In the genomic region with DNA sequence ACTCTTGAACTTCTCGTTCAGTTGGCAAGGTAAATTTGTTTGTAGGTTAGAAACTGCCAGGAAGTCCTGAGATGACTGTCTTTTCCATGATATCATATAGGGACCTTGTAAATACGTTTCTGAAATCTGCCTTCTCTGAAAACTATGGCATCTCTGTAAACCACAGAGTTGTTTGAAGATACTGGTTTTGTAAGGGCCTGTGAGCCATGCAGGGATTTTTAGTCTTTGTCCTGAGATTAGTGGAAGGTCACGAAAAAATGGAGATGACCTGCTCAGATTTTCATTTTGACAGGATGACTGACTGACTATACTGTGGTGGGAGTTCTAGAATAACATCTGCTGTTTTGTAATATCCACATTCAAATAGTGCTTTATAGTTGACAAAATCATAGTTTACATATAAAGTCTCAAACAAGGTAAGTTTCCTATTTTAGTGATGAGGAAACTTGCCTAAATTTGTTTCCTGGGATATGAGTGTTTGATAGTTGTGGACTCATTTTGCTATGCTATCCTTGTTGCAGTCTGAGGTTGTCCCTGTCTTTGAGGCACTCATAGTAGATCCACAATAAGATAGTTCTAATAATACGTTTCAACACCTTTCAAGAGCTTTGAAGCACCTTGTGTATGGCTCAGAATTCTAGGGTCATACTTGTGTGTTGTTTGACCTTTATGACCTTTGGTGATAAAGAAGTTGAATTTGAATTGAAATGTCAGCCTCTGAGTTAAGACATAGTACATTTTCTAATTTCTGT, we compare ENCODE assay signal across 8 cellular contexts. TPM values are rescaled to one million over a fixed set of nuclear protein-coding genes. Genes with fewer than 3 reads are reported as not detected.
A peak's percentile ranks its signal among the peaks of the same experiment; 100 is the strongest.
DNase-seq lines count a peak whose midpoint lies in the region; ATAC-seq lines count a peak whose summit lies in the region.
"Not testable (repeated sequence)": the region's sequence is repeated elsewhere in the genome, so short reads cannot be mapped to it uniquely, and the experiment has no call there.
"Had no signal": no experiment of that assay in that cellular context is flagged by ENCODE, and none has a peak within 500 bp of the region (broad histone marks: within the 10 kb centered on the region; RNA-seq: fewer than 3 reads in every experiment).

No MANE protein-coding gene starts in this region.

- not testable (repeated sequence) for H3K27me3 ChIP-seq in naive thymus-derived CD4-positive, alpha-beta T cell (ENCODE audit: control insufficient read depth in 2 of 2, insufficient read depth in 2 of 2, low read length in 2 of 2)

- CTCF ChIA-PET in T-cell (lab: Charles Lee); activated CD8-positive, alpha-beta memory T cell treated with anti-CD3 and anti-CD28 coated beads, Interleukin-2, amount 10 ng/mL, durations not matched to agents 7 days and 5 days (lab: Charles Lee); naive thymus-derived CD4-positive, alpha-beta T cell (lab: Charles Lee): not testable (repeated sequence)

- H3K36me3 ChIP-seq in naive thymus-derived CD4-positive, alpha-beta T cell (ENCODE audit: control insufficient read depth in 2 of 3, insufficient read depth in 3 of 3, low read length in 3 of 3): not testable (repeated sequence)

- DNase-seq in T-cell; activated CD4-positive, alpha-beta T cell treated with anti-CD3 and anti-CD28 coated beads, Interleukin-2, amount 10 ng/mL, durations not matched to agents 24 days and 14 days; activated CD8-positive, alpha-beta memory T cell treated with anti-CD3 and anti-CD28 coated beads, Interleukin-2, amount 10 ng/mL, durations not matched to agents 7 days and 5 days; activated T-helper 2 cell treated with anti-CD3 and anti-CD28 coated beads, Interferon-gamma antibody, Interleukin-2, Interleukin-4, amounts not matched to agents 10 μg/mL and 5 μg/mL and 100 μg/mL, durations not matched to agents 14 hours and 24 hours and 36 hours (ENCODE audit: low spot score); activated naive CD8-positive, alpha-beta T cell treated with anti-CD3 and anti-CD28 coated beads for 36 hours; naive thymus-derived CD4-positive, alpha-beta T cell: not testable (repeated sequence)

- peak overlapping the region in 1 of 2 donors; percentile 83 for H3K27ac Mint-ChIP-seq in T-cell
- peak overlapping the region; percentile 91 for H3K27ac Mint-ChIP-seq in activated CD4-positive, alpha-beta T cell treated with anti-CD3 and anti-CD28 coated beads, Interleukin-2, amount 10 ng/mL, durations not matched to agents 24 days and 14 days
- peak overlapping the region; percentile 59 for H3K27ac Mint-ChIP-seq in activated CD8-positive, alpha-beta memory T cell treated with anti-CD3 and anti-CD28 coated beads, Interleukin-2, amount 10 ng/mL, durations not matched to agents 7 days and 5 days
- peak overlapping the region; percentile 86 for H3K27ac Mint-ChIP-seq in activated T-helper 2 cell treated with anti-CD3 and anti-CD28 coated beads, Interferon-gamma antibody, Interleukin-2, Interleukin-4, amounts not matched to agents 10 μg/mL and 5 μg/mL and 100 μg/mL, durations not matched to agents 14 hours and 24 hours and 36 hours
- peak overlapping the region; percentile 89 for H3K27ac Mint-ChIP-seq in activated naive CD8-positive, alpha-beta T cell treated with anti-CD3 and anti-CD28 coated beads for 36 hours
- H3K27ac Mint-ChIP-seq in naive thymus-derived CD4-positive, alpha-beta T cell: peak overlapping the region; percentile 22 to 84 (median 69)
- peak overlapping the region; percentile 87 for H3K27ac Mint-ChIP-seq in stimulated activated naive CD8-positive, alpha-beta T cell treated with anti-CD3 and anti-CD28 coated beads, Interleukin-15, Interleukin-2, amounts not matched to agents 100 ng/mL and 50 ng/mL, for 24 hours

- H3K9me3 Mint-ChIP-seq in T-cell; activated CD4-positive, alpha-beta T cell treated with anti-CD3 and anti-CD28 coated beads, Interleukin-2, amount 10 ng/mL, durations not matched to agents 24 days and 14 days; activated CD8-positive, alpha-beta memory T cell treated with anti-CD3 and anti-CD28 coated beads, Interleukin-2, amount 10 ng/mL, durations not matched to agents 7 days and 5 days (ENCODE audit: low read depth); activated T-helper 2 cell treated with anti-CD3 and anti-CD28 coated beads, Interferon-gamma antibody, Interleukin-2, Interleukin-4, amounts not matched to agents 10 μg/mL and 5 μg/mL and 100 μg/mL, durations not matched to agents 14 hours and 24 hours and 36 hours; activated naive CD8-positive, alpha-beta T cell treated with anti-CD3 and anti-CD28 coated beads for 36 hours; naive thymus-derived CD4-positive, alpha-beta T cell; stimulated activated naive CD8-positive, alpha-beta T cell treated with anti-CD3 and anti-CD28 coated beads, Interleukin-15, Interleukin-2, amounts not matched to agents 100 ng/mL and 50 ng/mL, for 24 hours: not testable (repeated sequence)

- H3K4me3 ChIP-seq in naive thymus-derived CD4-positive, alpha-beta T cell (ENCODE audit: low read length): not testable (repeated sequence)

- H3K27me3 Mint-ChIP-seq in T-cell; activated CD4-positive, alpha-beta T cell treated with anti-CD3 and anti-CD28 coated beads, Interleukin-2, amount 10 ng/mL, durations not matched to agents 24 days and 14 days; activated CD8-positive, alpha-beta memory T cell treated with anti-CD3 and anti-CD28 coated beads, Interleukin-2, amount 10 ng/mL, durations not matched to agents 7 days and 5 days; activated T-helper 2 cell treated with anti-CD3 and anti-CD28 coated beads, Interferon-gamma antibody, Interleukin-2, Interleukin-4, amounts not matched to agents 10 μg/mL and 5 μg/mL and 100 μg/mL, durations not matched to agents 14 hours and 24 hours and 36 hours (ENCODE audit: low read depth); activated naive CD8-positive, alpha-beta T cell treated with anti-CD3 and anti-CD28 coated beads for 36 hours; naive thymus-derived CD4-positive, alpha-beta T cell; stimulated activated naive CD8-positive, alpha-beta T cell treated with anti-CD3 and anti-CD28 coated beads, Interleukin-15, Interleukin-2, amounts not matched to agents 100 ng/mL and 50 ng/mL, for 24 hours: not testable (repeated sequence)

- intact Hi-C loops in activated CD4-positive, alpha-beta T cell treated with anti-CD3 and anti-CD28 coated beads, Interleukin-2, amount 10 ng/mL, durations not matched to agents 24 days and 14 days (cut with micrococcal nuclease); activated T-helper 2 cell treated with anti-CD3 and anti-CD28 coated beads, Interferon-gamma antibody, Interleukin-2, Interleukin-4, amounts not matched to agents 10 μg/mL and 5 μg/mL and 100 μg/mL, durations not matched to agents 14 hours and 24 hours and 36 hours (cut with micrococcal nuclease); naive thymus-derived CD4-positive, alpha-beta T cell (cut with micrococcal nuclease): not testable (repeated sequence)

- H3K9me3 ChIP-seq in naive thymus-derived CD4-positive, alpha-beta T cell (ENCODE audit: control insufficient read depth in 2 of 3, low read length in 3 of 3): not testable (repeated sequence)

- POLR2A ChIA-PET in T-cell (lab: Charles Lee); naive thymus-derived CD4-positive, alpha-beta T cell (lab: Charles Lee): not testable (repeated sequence)

- not testable (repeated sequence) for H3K36me3 Mint-ChIP-seq in T-cell; activated CD4-positive, alpha-beta T cell treated with anti-CD3 and anti-CD28 coated beads, Interleukin-2, amount 10 ng/mL, durations not matched to agents 24 days and 14 days (ENCODE audit: low read depth); activated CD8-positive, alpha-beta memory T cell treated with anti-CD3 and anti-CD28 coated beads, Interleukin-2, amount 10 ng/mL, durations not matched to agents 7 days and 5 days; activated T-helper 2 cell treated with anti-CD3 and anti-CD28 coated beads, Interferon-gamma antibody, Interleukin-2, Interleukin-4, amounts not matched to agents 10 μg/mL and 5 μg/mL and 100 μg/mL, durations not matched to agents 14 hours and 24 hours and 36 hours (ENCODE audit: low read depth); activated naive CD8-positive, alpha-beta T cell treated with anti-CD3 and anti-CD28 coated beads for 36 hours; naive thymus-derived CD4-positive, alpha-beta T cell; stimulated activated naive CD8-positive, alpha-beta T cell treated with anti-CD3 and anti-CD28 coated beads, Interleukin-15, Interleukin-2, amounts not matched to agents 100 ng/mL and 50 ng/mL, for 24 hours (ENCODE audit: low read depth)

- peak overlapping the region in 2 of 3 donors; percentile 24 to 40 for H3K4me3 Mint-ChIP-seq in T-cell
- peak overlapping the region; percentile 66 for H3K4me3 Mint-ChIP-seq in activated CD4-positive, alpha-beta T cell treated with anti-CD3 and anti-CD28 coated beads, Interleukin-2, amount 10 ng/mL, durations not matched to agents 24 days and 14 days
- not testable (repeated sequence) for H3K4me3 Mint-ChIP-seq in activated CD8-positive, alpha-beta memory T cell treated with anti-CD3 and anti-CD28 coated beads, Interleukin-2, amount 10 ng/mL, durations not matched to agents 7 days and 5 days; activated naive CD8-positive, alpha-beta T cell treated with anti-CD3 and anti-CD28 coated beads for 36 hours
- H3K4me3 Mint-ChIP-seq in activated T-helper 2 cell treated with anti-CD3 and anti-CD28 coated beads, Interferon-gamma antibody, Interleukin-2, Interleukin-4, amounts not matched to agents 10 μg/mL and 5 μg/mL and 100 μg/mL, durations not matched to agents 14 hours and 24 hours and 36 hours (ENCODE audit: low read depth): peak overlapping the region; percentile 23
- H3K4me3 Mint-ChIP-seq in naive thymus-derived CD4-positive, alpha-beta T cell: peak overlapping the region in 8 of 10 donors; percentile 1 to 75 (median 44)
- H3K4me3 Mint-ChIP-seq in stimulated activated naive CD8-positive, alpha-beta T cell treated with anti-CD3 and anti-CD28 coated beads, Interleukin-15, Interleukin-2, amounts not matched to agents 100 ng/mL and 50 ng/mL, for 24 hours: peak overlapping the region; percentile 46

- ATAC-seq in T-cell (replicated peaks in 1 of 4); naive thymus-derived CD4-positive, alpha-beta T cell: not testable (repeated sequence)
- ATAC-seq in activated CD8-positive, alpha-beta memory T cell treated with anti-CD3 and anti-CD28 coated beads, Interleukin-2, amount 10 ng/mL, durations not matched to agents 7 days and 5 days: peak; percentile 60

- H3K27ac ChIP-seq in naive thymus-derived CD4-positive, alpha-beta T cell (ENCODE audit: low read depth, low read length): not testable (repeated sequence)

- not testable (repeated sequence) for H3K4me1 ChIP-seq in naive thymus-derived CD4-positive, alpha-beta T cell (ENCODE audit: control insufficient read depth in 2 of 2, insufficient read depth in 2 of 2, low read length in 2 of 2)

- peaks cover 0 to 12% (median 0%) of the 10 kb centered on the region in 3 donors for H3K4me1 Mint-ChIP-seq in T-cell
- H3K4me1 Mint-ChIP-seq in activated CD4-positive, alpha-beta T cell treated with anti-CD3 and anti-CD28 coated beads, Interleukin-2, amount 10 ng/mL, durations not matched to agents 24 days and 14 days; activated CD8-positive, alpha-beta memory T cell treated with anti-CD3 and anti-CD28 coated beads, Interleukin-2, amount 10 ng/mL, durations not matched to agents 7 days and 5 days; activated T-helper 2 cell treated with anti-CD3 and anti-CD28 coated beads, Interferon-gamma antibody, Interleukin-2, Interleukin-4, amounts not matched to agents 10 μg/mL and 5 μg/mL and 100 μg/mL, durations not matched to agents 14 hours and 24 hours and 36 hours (ENCODE audit: low read depth); activated naive CD8-positive, alpha-beta T cell treated with anti-CD3 and anti-CD28 coated beads for 36 hours; naive thymus-derived CD4-positive, alpha-beta T cell; stimulated activated naive CD8-positive, alpha-beta T cell treated with anti-CD3 and anti-CD28 coated beads, Interleukin-15, Interleukin-2, amounts not matched to agents 100 ng/mL and 50 ng/mL, for 24 hours (ENCODE audit: low read depth): not testable (repeated sequence)

RNA-seq across cellular contexts. Expression of a gene that starts 43.1 kb away (rescaled TPM):
- total RNA-seq in T-cell: 1 to 10 TPM in 2 of 5 donors, under 1 TPM in 2, not detected in 1; 0.38 to 1.9 (median 1.3) TPM
- total RNA-seq in activated CD4-positive, alpha-beta T cell treated with anti-CD3 and anti-CD28 coated beads, Interleukin-2, amount 10 ng/mL, durations not matched to agents 24 days and 14 days: 1.8 and 2.7 TPM in 2 replicates
- 1 to 10 TPM in 1 of 2 experiments, under 1 TPM in 1; 0.85 to 2.7 TPM for total RNA-seq in activated CD8-positive, alpha-beta memory T cell treated with anti-CD3 and anti-CD28 coated beads, Interleukin-2, amount 10 ng/mL, durations not matched to agents 7 days and 5 days
- 2.0 and 2.5 TPM in 2 replicates for total RNA-seq in activated T-helper 2 cell treated with anti-CD3 and anti-CD28 coated beads, Interferon-gamma antibody, Interleukin-2, Interleukin-4, amounts not matched to agents 10 μg/mL and 5 μg/mL and 100 μg/mL, durations not matched to agents 14 hours and 24 hours and 36 hours
- under 1 TPM; 0.49 to 0.68 TPM for total RNA-seq in activated naive CD8-positive, alpha-beta T cell treated with anti-CD3 and anti-CD28 coated beads for 36 hours
- 1 to 10 TPM; 4.2 to 6.5 (median 4.9) TPM for total RNA-seq in naive thymus-derived CD4-positive, alpha-beta T cell
- under 1 TPM; 0.18 to 0.37 TPM for polyA plus RNA-seq in naive thymus-derived CD4-positive, alpha-beta T cell
- total RNA-seq: H1 had no signal
